16 cellular contexts compared by ENCODE assay signal in genomic region chr3:8760091-8760490, GRCh38. TPM values are rescaled to one million over a fixed set of nuclear protein-coding genes. Genes with fewer than 3 reads are reported as not detected.
A peak's percentile ranks its signal among the peaks of the same experiment; 100 is the strongest.
DNase-seq lines count a peak whose midpoint lies in the region; ATAC-seq and TF ChIP-seq lines count a peak whose summit lies in the region.
"Had no signal": no experiment of that assay in that cellular context is flagged by ENCODE, and none has a peak within 500 bp of the region (broad histone marks: within the 10 kb centered on the region; RNA-seq: fewer than 3 reads in every experiment).

No MANE protein-coding gene starts in this region.

- H3K79me2 ChIP-seq in OCI-LY3 (ENCODE audit: low read length): peaks cover 5% of the 10 kb centered on the region; the same call in 1 of the 2 replicates

- H3K9ac ChIP-seq in OCI-LY3 (ENCODE audit: low read length): no peak overlapping the region
- H3K9ac ChIP-seq: GM23248 had no signal

- H3K4me1 ChIP-seq in OCI-LY3 (ENCODE audit: low read length): peaks cover 66% of the 10 kb centered on the region
- H3K4me1 ChIP-seq: BE2C, HAP-1 had no signal

- H3K9me3 ChIP-seq in OCI-LY3 (ENCODE audit: insufficient read depth, low read length): no peaks in the 10 kb centered on the region
- H3K9me3 ChIP-seq: BE2C, HAP-1 had no signal

- TF ChIP-seq CTCF in OCI-LY3 (IDR thresholded peaks at IDR 0.05; ENCODE audit: low read depth, low read length): no peak

- no peaks in the 10 kb centered on the region for H4K20me1 ChIP-seq in OCI-LY3 (ENCODE audit: insufficient read depth, low read length)

- peaks cover 15% of the 10 kb centered on the region for H3K36me3 ChIP-seq in OCI-LY3 (replicated peaks; ENCODE audit: low read depth, low read length)
- H3K36me3 ChIP-seq: BE2C, HAP-1 had no signal

- H2AFZ ChIP-seq in OCI-LY3 (ENCODE audit: low read depth, low read length): no peak overlapping the region
- H2AFZ ChIP-seq: GM23248 had no signal

- peak overlapping the region; percentile 82 for H3K27ac ChIP-seq in OCI-LY3 (ENCODE audit: low read length)

- H3K27me3 ChIP-seq in OCI-LY3 (ENCODE audit: low read depth, low read length): no peaks in the 10 kb centered on the region
- H3K27me3 ChIP-seq: BE2C had no signal

- peak; percentile 44 for DNase-seq in LHCN-M2 (ENCODE audit: low read depth)
- DNase-seq in myocyte (ENCODE audit: low read depth): peak; percentile 69
- peak; percentile 43 for DNase-seq in posterior vena cava (ENCODE audit: low spot score)
- DNase-seq in SHP77 (lab: John Stamatoyannopoulos, UW): no peak
- DNase-seq in DMS 273 (lab: John Stamatoyannopoulos, UW; ENCODE audit: unreplicated experiment): no peak
- DNase-seq: ACHN; BE2C; C1 segment of cervical spinal cord; CD4-positive, CD25-positive, alpha-beta regulatory T cell; CD8-positive, alpha-beta memory T cell; COR-L47 had no signal

- intact Hi-C loops in posterior vena cava (cut with DNase I): no loop called here

- no peak overlapping the region for H3K4me3 ChIP-seq in OCI-LY3 (ENCODE audit: low read length)
- H3K4me3 ChIP-seq: GM23248, HAP-1 had no signal

- no peak for ATAC-seq in HG03045 (IDR thresholded peaks at IDR 0.05; ENCODE audit: unreplicated experiment)

- H3K4me2 ChIP-seq in OCI-LY3 (ENCODE audit: low read length): no peak overlapping the region

RNA-seq across cellular contexts. Expression of gene OXTR, which starts 9.3 kb away (rescaled TPM):
- total RNA-seq in LHCN-M2 (2014; rRNA removed) (17.7 and 18.2 TPM in 2 replicates), myocyte (4.7 and 5.1 TPM in 2 replicates), posterior vena cava (1 to 10 TPM; 1.1 to 3.4 TPM)
- polyA plus RNA-seq in LHCN-M2 (2012): 51.4 TPM
- 15.0 TPM for polyA plus RNA-seq in myocyte (2012)
- polyA plus RNA-seq: CD4-positive, CD25-positive, alpha-beta regulatory T cell had no signal

RNA-seq across cellular contexts. Expression of gene CAV3, which starts 26.5 kb away (rescaled TPM):
- total RNA-seq in LHCN-M2 (2014; rRNA removed) (20.3 and 30.4 TPM in 2 replicates), myocyte (90.5 and 133 TPM in 2 replicates), posterior vena cava (not detected)
- 97.6 TPM for polyA plus RNA-seq in LHCN-M2 (2012)
- 114 TPM for polyA plus RNA-seq in myocyte (2012)
- total RNA-seq: CD4-positive, CD25-positive, alpha-beta regulatory T cell; CD8-positive, alpha-beta memory T cell; GM23248; H4 had no signal
- polyA plus RNA-seq: CD4-positive, CD25-positive, alpha-beta regulatory T cell; CD8-positive, alpha-beta memory T cell had no signal

Comparison
In these comparisons a context has a peak if more than half of its experiments do, and no peak if none do; other contexts are left out.
1. DNase-seq: peak in LHCN-M2 (single experiment), myocyte (single experiment) and posterior vena cava (single experiment); none in SHP77 (0 of 2) and DMS 273 (single experiment).
2. RNA of gene CAV3, which starts 26.5 kb away (total RNA-seq): 90.5 to 133 TPM in myocyte and 20.3 to 30.4 TPM in LHCN-M2; not detected in posterior vena cava; every median in the first group is over 10 times any median in the second.